8 cellular contexts compared by ENCODE assay signal in genomic region chr1:245797592-245798366, GRCh38.
A peak's percentile ranks its signal among the peaks of the same experiment; 100 is the strongest.
DNase-seq lines count a peak whose midpoint lies in the region; ATAC-seq, FAIRE-seq and TF ChIP-seq lines count a peak whose summit lies in the region.
"Had no signal": no experiment of that assay in that cellular context is flagged by ENCODE, and none has a peak within 500 bp of the region (broad histone marks: within the 10 kb centered on the region; RNA-seq: fewer than 3 reads in every experiment).

No MANE protein-coding gene starts in this region.

- no peak overlapping the region for H4K8ac ChIP-seq in mesenchymal stem cell (ENCODE audit: low read length)

- FAIRE-seq in GM12878 (lab: Jason Lieb, UNC) = no peak

- POLR2A ChIA-PET in GM12878 (lab: Charles Lee) = no interaction called here

- no peak overlapping the region for H2AFZ ChIP-seq in GM12878 (ENCODE audit: control insufficient read depth, low read depth, low read length)
- H2AFZ ChIP-seq in mesenchymal stem cell (ENCODE audit: low read depth, low read length) = no peak overlapping the region

- H3K9me3 ChIP-seq in GM12878 (replicated peaks; ENCODE audit: control insufficient read depth, insufficient read depth, low read length) (no peaks in the 10 kb centered on the region), mesenchymal stem cell (ENCODE audit: control insufficient read depth, low read length) (no peaks in the 10 kb centered on the region)

- TF ChIP-seq RAD21 in GM12878 (IDR thresholded peaks at IDR 0.05; ENCODE audit: insufficient read depth, low read depth, low read length) = no peak

- DNase-seq in GM10266 (ENCODE audit: extremely low spot score) (no peak), LNCaP clone FGC (ENCODE audit: low read depth) (no peak), GM12878 (ENCODE audit: low read depth, low spot score) (no peak), nephron progenitor cell (peak; percentile 33), mesenchymal stem cell (no peak)
- DNase-seq in activated T-helper 2 cell treated with anti-CD3 and anti-CD28 coated beads, Interferon-gamma antibody, Interleukin-2, Interleukin-4, amounts not matched to agents 10 μg/mL and 5 μg/mL and 100 μg/mL, durations not matched to agents 14 hours and 24 hours and 36 hours (ENCODE audit: low spot score) = no peak
- DNase-seq: NK-92 treated with Interleukin-12 subunit alpha and Interleukin-12 subunit beta, amount 100 ng/mL, for 24 hours had no signal

- H3K4me1 ChIP-seq in GM12878 (ENCODE audit: control insufficient read depth, insufficient read depth, low read length) = no peaks in the 10 kb centered on the region
- peaks cover 2% of the 10 kb centered on the region for H3K4me1 ChIP-seq in mesenchymal stem cell (ENCODE audit: control insufficient read depth, insufficient read depth, low read depth, low read length)

- H3K4me3 ChIP-seq in LNCaP clone FGC (ENCODE audit: low read depth, low read length) (no peak overlapping the region), GM12878 (no peak overlapping the region), mesenchymal stem cell (ENCODE audit: insufficient read depth in 1 of 2, low read depth in 1 of 2, low read length in 2 of 2) (no peak overlapping the region)

- H2BK12ac ChIP-seq in mesenchymal stem cell (ENCODE audit: low read length in 2 of 2) = no peak overlapping the region

- no peak for ATAC-seq in GM12878
- ATAC-seq in HG03460 (IDR thresholded peaks at IDR 0.05; ENCODE audit: unreplicated experiment) = no peak

- no peak overlapping the region for H4K91ac ChIP-seq in mesenchymal stem cell (ENCODE audit: low read length)

- in situ Hi-C loops in GM12878 (cut with MboI) = no loop called here

- H3K36me3 ChIP-seq in GM12878 (ENCODE audit: control insufficient read depth in 2 of 2, insufficient read depth in 2 of 2, low read length in 1 of 2) (no peaks in the 10 kb centered on the region), mesenchymal stem cell (ENCODE audit: control insufficient read depth in 1 of 2, insufficient read depth in 2 of 2, low read depth in 1 of 2, low read length in 2 of 2) (peaks cover 0 to 3% of the 10 kb centered on the region in 2 experiments)

- H3K9ac ChIP-seq in GM12878 (ENCODE audit: control insufficient read depth, insufficient read depth, low read length) = no peak overlapping the region
- H3K9ac ChIP-seq in mesenchymal stem cell (ENCODE audit: low read length) = no peak overlapping the region

- H2BK120ac ChIP-seq in mesenchymal stem cell (ENCODE audit: low read depth, low read length) = no peak overlapping the region

- no peaks in the 10 kb centered on the region for H3K9me3 Mint-ChIP-seq in nephron progenitor cell
- H3K9me3 Mint-ChIP-seq in activated T-helper 2 cell treated with anti-CD3 and anti-CD28 coated beads, Interferon-gamma antibody, Interleukin-2, Interleukin-4, amounts not matched to agents 10 μg/mL and 5 μg/mL and 100 μg/mL, durations not matched to agents 14 hours and 24 hours and 36 hours = no peaks in the 10 kb centered on the region

- H2BK15ac ChIP-seq in mesenchymal stem cell (ENCODE audit: low read depth, poor library complexity, severe bottlenecking) = no peak overlapping the region

- no peak overlapping the region for H2AK5ac ChIP-seq in mesenchymal stem cell (ENCODE audit: low read length, severe bottlenecking)

- no peak overlapping the region for H2BK5ac ChIP-seq in mesenchymal stem cell (ENCODE audit: low read depth, low read length, poor library complexity, severe bottlenecking)

- TF ChIP-seq EP300 in GM12878 (IDR thresholded peaks at IDR 0.05; ENCODE audit: borderline replicate concordance in 1 of 2, control insufficient read depth in 1 of 2, low read depth in 2 of 2, low read length in 2 of 2) = no peak

- no peak overlapping the region for H3K4me2 ChIP-seq in GM12878 (ENCODE audit: control insufficient read depth, insufficient read depth)
- no peak overlapping the region for H3K4me2 ChIP-seq in mesenchymal stem cell (ENCODE audit: low read length, poor library complexity, severe bottlenecking)

- TF ChIP-seq POLR2A in GM12878 (IDR thresholded peaks at IDR 0.05; ENCODE audit: low read depth, low read length) = no peak

- H3K18ac ChIP-seq in mesenchymal stem cell (ENCODE audit: low read depth in 1 of 2, low read length in 2 of 2) = no peak overlapping the region

- peaks cover 22% of the 10 kb centered on the region for H3K4me1 Mint-ChIP-seq in nephron progenitor cell
- no peaks in the 10 kb centered on the region for H3K4me1 Mint-ChIP-seq in activated T-helper 2 cell treated with anti-CD3 and anti-CD28 coated beads, Interferon-gamma antibody, Interleukin-2, Interleukin-4, amounts not matched to agents 10 μg/mL and 5 μg/mL and 100 μg/mL, durations not matched to agents 14 hours and 24 hours and 36 hours (ENCODE audit: low read depth)

- H3K27me3 ChIP-seq in GM12878 (replicated peaks in 1 of 2; ENCODE audit: control insufficient read depth in 2 of 2, insufficient read depth in 2 of 2, low read length in 1 of 2) (no peaks in the 10 kb centered on the region), mesenchymal stem cell (ENCODE audit: control insufficient read depth in 1 of 2, insufficient read depth in 1 of 2, low read length in 2 of 2) (no peaks in the 10 kb centered on the region)

- BruUV-seq in GM12878 (replicated peaks; lab: Mats Ljungman, UMichigan) = no TSS peak

- H3K27ac Mint-ChIP-seq in nephron progenitor cell = no peak overlapping the region
- no peak overlapping the region for H3K27ac Mint-ChIP-seq in activated T-helper 2 cell treated with anti-CD3 and anti-CD28 coated beads, Interferon-gamma antibody, Interleukin-2, Interleukin-4, amounts not matched to agents 10 μg/mL and 5 μg/mL and 100 μg/mL, durations not matched to agents 14 hours and 24 hours and 36 hours

- intact Hi-C loops in GM12878 (cut with micrococcal nuclease; ENCODE audit: unreplicated experiment) = no loop called here
- intact Hi-C loops in activated T-helper 2 cell treated with anti-CD3 and anti-CD28 coated beads, Interferon-gamma antibody, Interleukin-2, Interleukin-4, amounts not matched to agents 10 μg/mL and 5 μg/mL and 100 μg/mL, durations not matched to agents 14 hours and 24 hours and 36 hours (cut with micrococcal nuclease) = no loop called here

- no peaks in the 10 kb centered on the region for H3K79me1 ChIP-seq in mesenchymal stem cell (replicated peaks; ENCODE audit: low read length, poor library complexity, severe bottlenecking)

- 65% methylated on average over 14 of the region's 14 CpGs for WGBS in GM12878 (ENCODE audit: insufficient coverage, insufficient replicate concordance, low lambda C conversion rate, missing lambda C conversion rate)
- 77% methylated on average over 9 of the region's 14 CpGs for WGBS in mesenchymal stem cell

- no peaks in the 10 kb centered on the region for H4K20me1 ChIP-seq in GM12878 (ENCODE audit: control insufficient read depth, insufficient read depth)

- SMC1A ChIA-PET in GM12878 (lab: Charles Lee; ENCODE audit: uncharacterized antibody, unreplicated experiment) = interaction anchor here (0.8 to 3.4 kb wide), 3 partner anchors 11 to 91 kb away, joined by 3 to 11 read pairs (median 4); no protein-coding TSS in a partner anchor

- TF ChIP-seq CTCF in GM10266 (IDR thresholded peaks at IDR 0.05; ENCODE audit: control insufficient read depth, insufficient read depth, low read depth, missing control alignments) (peak; percentile 30), LNCaP clone FGC (IDR thresholded peaks at IDR 0.05; ENCODE audit: control insufficient read depth, extremely low read depth, insufficient read depth) (peak; percentile 37), GM12878 (IDR thresholded peaks at IDR 0.05 in 2 of 3, conservative IDR thresholded peaks at IDR 0.05 in 1 of 3; ENCODE audit: control insufficient read depth in 2 of 3, extremely low read depth in 1 of 3, insufficient read depth in 1 of 3, low read depth in 3 of 3, low read length in 3 of 3) (peak; percentile 12 to 48 (median 15); a peak in 2 of 6 replicates), nephron progenitor cell (IDR thresholded peaks at IDR 0.05) (peak; percentile 30)

- RAD21 ChIA-PET in GM12878 (lab: Charles Lee; ENCODE audit: unreplicated experiment) = no interaction called here

- CTCF ChIA-PET in GM12878 (lab: Yijun Ruan, JAX) = interaction anchor here (0.6 to 4.8 kb wide), 14 partner anchors 8 to 360 kb away, joined by 3 to 23 read pairs (median 3); no protein-coding TSS in a partner anchor

- H3K4ac ChIP-seq in mesenchymal stem cell (ENCODE audit: low read depth in 1 of 2, low read length in 2 of 2) = no peak overlapping the region

- H3K27me3 Mint-ChIP-seq in nephron progenitor cell (ENCODE audit: low read depth, poor library complexity) = peaks cover 9% of the 10 kb centered on the region
- no peaks in the 10 kb centered on the region for H3K27me3 Mint-ChIP-seq in activated T-helper 2 cell treated with anti-CD3 and anti-CD28 coated beads, Interferon-gamma antibody, Interleukin-2, Interleukin-4, amounts not matched to agents 10 μg/mL and 5 μg/mL and 100 μg/mL, durations not matched to agents 14 hours and 24 hours and 36 hours (ENCODE audit: low read depth)

- no peak overlapping the region for H3K27ac ChIP-seq in GM12878 (ENCODE audit: control insufficient read depth, insufficient read depth)
- no peak overlapping the region for H3K27ac ChIP-seq in mesenchymal stem cell (ENCODE audit: low read length, poor library complexity, severe bottlenecking)

- no peaks in the 10 kb centered on the region for H3K79me2 ChIP-seq in GM12878 (ENCODE audit: control insufficient read depth, insufficient read depth, low read length)

- no peak overlapping the region for H3K23ac ChIP-seq in mesenchymal stem cell (ENCODE audit: low read length in 2 of 2)

- no peak overlapping the region for H3K14ac ChIP-seq in mesenchymal stem cell (ENCODE audit: low read length in 2 of 2)

- no peaks in the 10 kb centered on the region for H3K36me3 Mint-ChIP-seq in nephron progenitor cell (ENCODE audit: low read depth)
- H3K36me3 Mint-ChIP-seq in activated T-helper 2 cell treated with anti-CD3 and anti-CD28 coated beads, Interferon-gamma antibody, Interleukin-2, Interleukin-4, amounts not matched to agents 10 μg/mL and 5 μg/mL and 100 μg/mL, durations not matched to agents 14 hours and 24 hours and 36 hours (ENCODE audit: low read depth) = no peaks in the 10 kb centered on the region

- H3K4me3 Mint-ChIP-seq in nephron progenitor cell = no peak overlapping the region
- no peak overlapping the region for H3K4me3 Mint-ChIP-seq in activated T-helper 2 cell treated with anti-CD3 and anti-CD28 coated beads, Interferon-gamma antibody, Interleukin-2, Interleukin-4, amounts not matched to agents 10 μg/mL and 5 μg/mL and 100 μg/mL, durations not matched to agents 14 hours and 24 hours and 36 hours (ENCODE audit: low read depth)

TF ChIP-seq in GM12878, 131 proteins besides CTCF, POLR2A, EP300 and RAD21:
- TF ChIP-seq SPI1 (IDR thresholded peaks at IDR 0.05; ENCODE audit: borderline replicate concordance, insufficient read depth, low read depth, low read length) (no peak), MEF2B (IDR thresholded peaks at IDR 0.05; ENCODE audit: partially characterized antibody, poor library complexity, severe bottlenecking) (no peak), SMC3 (IDR thresholded peaks at IDR 0.05; ENCODE audit: borderline replicate concordance, low read length) (peak; percentile 6; the same call in 1 of the 2 replicates), STAT3 (IDR thresholded peaks at IDR 0.05; ENCODE audit: low read depth, low read length) (no peak), POU2F2 (IDR thresholded peaks at IDR 0.05; ENCODE audit: borderline replicate concordance, low read depth, low read length) (no peak), ATF7 (IDR thresholded peaks at IDR 0.05; ENCODE audit: low read depth) (no peak)
